In genomic region chr12:109736552-109737108, GRCh38 we compare ENCODE assay signal across 1 cellular context.
TF ChIP-seq lines count a peak whose summit lies in the region.

No MANE protein-coding gene starts in this region.

TF ChIP-seq in WTC11, 78 proteins besides CTCF, POLR2A, EP300 and RAD21 (continued from another document):
- TF ChIP-seq ZBTB43 (CRISPR knock-in tag; IDR thresholded peaks at IDR 0.05): no peak
